In the genomic region with DNA sequence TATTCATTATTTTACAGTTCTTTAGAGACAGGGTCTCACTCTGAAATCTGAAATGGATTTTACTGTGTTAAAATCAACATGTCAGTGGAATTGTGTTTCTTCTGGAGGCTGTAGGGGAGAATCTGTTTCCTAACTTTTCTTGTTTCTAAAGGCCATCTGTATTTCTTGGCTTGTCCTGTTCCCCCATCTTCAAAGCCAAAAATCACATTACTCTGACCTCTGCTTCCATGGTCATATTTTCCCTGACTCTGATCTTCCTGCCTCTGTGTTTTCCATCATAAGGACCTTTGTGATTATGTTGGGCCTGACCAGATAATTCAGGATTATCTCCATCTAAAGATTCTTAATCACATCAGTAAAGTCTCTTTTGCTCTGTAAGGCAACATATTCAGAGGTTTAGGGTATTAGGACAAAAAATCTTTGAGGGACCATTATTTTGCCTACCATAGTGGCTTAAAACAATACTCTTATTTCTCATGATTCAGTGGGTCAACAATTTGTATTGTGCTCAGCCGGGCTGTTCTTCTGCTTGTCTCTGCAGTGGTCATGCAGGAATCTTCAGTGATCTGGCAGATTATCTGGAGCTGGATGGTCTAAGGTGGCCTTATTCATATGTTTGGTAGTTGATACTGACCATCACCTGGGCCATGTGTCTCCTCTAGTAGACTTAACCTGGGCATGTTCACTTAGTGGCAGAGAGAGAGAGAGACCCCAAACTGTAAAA, we compare ENCODE assay signal across 27 cellular contexts. TPM values are rescaled to one million over a fixed set of nuclear protein-coding genes. Genes with fewer than 3 reads are reported as not detected.
A peak's percentile ranks its signal among the peaks of the same experiment; 100 is the strongest.
DNase-seq lines count a peak whose midpoint lies in the region; ATAC-seq and TF ChIP-seq lines count a peak whose summit lies in the region.
"Had no signal": no experiment of that assay in that cellular context is flagged by ENCODE, and none has a peak within 500 bp of the region (broad histone marks: within the 10 kb centered on the region; RNA-seq: fewer than 3 reads in every experiment).

No MANE protein-coding gene starts in this region.

- H3K27me3 ChIP-seq in HCT116 (ENCODE audit: insufficient read depth, low read length) (no peaks in the 10 kb centered on the region), Panc1 (ENCODE audit: control insufficient read depth, insufficient read depth, low read length) (no peaks in the 10 kb centered on the region), endodermal cell (ENCODE audit: control insufficient read depth, insufficient read depth, low read length, poor library complexity, severe bottlenecking) (no peaks in the 10 kb centered on the region), upper lobe of left lung (no peaks in the 10 kb centered on the region)
- H3K27me3 ChIP-seq: BLaER1, colonic mucosa, upper lobe of right lung had no signal

- TF ChIP-seq POLR2A in HCT116 (IDR thresholded peaks at IDR 0.05; ENCODE audit: borderline replicate concordance, extremely low read depth, insufficient read depth, insufficient read length) (no peak), upper lobe of left lung (IDR thresholded peaks at IDR 0.05) (no peak)

- no peak overlapping the region for H3K4me3 Mint-ChIP-seq in endodermal cell
- H3K4me3 Mint-ChIP-seq in osteocyte (ENCODE audit: unreplicated experiment), result no peak overlapping the region
- H3K4me3 Mint-ChIP-seq: activated CD4-positive, alpha-beta T cell treated with anti-CD3 and anti-CD28 coated beads for 36 hours; activated CD8-positive, alpha-beta T cell treated with anti-CD3 and anti-CD28 coated beads for 36 hours; activated T-helper 17 cell treated with anti-CD3 and anti-CD28 coated beads, Interleukin-2, amount 50 U/mL, for 72 hours; naive thymus-derived CD4-positive, alpha-beta T cell; stimulated activated memory B cell treated with anti-CD40 and anti-IgM and Interleukin-4, amounts not matched to agents 10 μg/mL and 1 μg/mL and 100 μg/mL, for 72 hours had no signal

- WGBS in endodermal cell (ENCODE audit: insufficient coverage in 1 of 2, insufficient read length in 1 of 2), 2 experiments, result 97% methylated on average over 1 of the region's 1 CpG; no CpG with 5 or more reads in 1 of the 2 experiments
- 89 to 100% methylated on average over 1 of the region's 1 CpG for WGBS in upper lobe of left lung, 2 donors

- H3K27ac ChIP-seq in HCT116 (ENCODE audit: low read depth, low read length), result no peak overlapping the region
- peak overlapping the region; percentile 90 for H3K27ac ChIP-seq in Panc1 (ENCODE audit: low read length)
- no peak overlapping the region for H3K27ac ChIP-seq in endodermal cell (ENCODE audit: low read depth, low read length)
- no peak overlapping the region for H3K27ac ChIP-seq in upper lobe of left lung
- H3K27ac ChIP-seq: BLaER1, colonic mucosa, GM23248, KMS-11, upper lobe of right lung had no signal

- H3K4me1 Mint-ChIP-seq in endodermal cell (peaks cover 24% of the 10 kb centered on the region), osteocyte (ENCODE audit: unreplicated experiment) (peaks cover 85% of the 10 kb centered on the region)

- TF ChIP-seq EP300 in upper lobe of left lung (IDR thresholded peaks at IDR 0.05), result no peak

- ATAC-seq in HCT116, result no peak
- no peak for ATAC-seq in Panc1
- ATAC-seq in upper lobe of left lung (ENCODE audit: low FRiP score in 2 of 2), result no peak
- ATAC-seq: naive thymus-derived CD4-positive, alpha-beta T cell; SK-N-SH treated with all-trans-retinoic acid at 6 μM for 48 hours; stimulated activated memory B cell treated with anti-CD40 and anti-IgM and Interleukin-4, amounts not matched to agents 10 μg/mL and 1 μg/mL and 100 μg/mL, for 72 hours; upper lobe of right lung had no signal

- H3K9ac ChIP-seq in HCT116 (ENCODE audit: low read length) (peak overlapping the region; percentile 5; the same call in 1 of the 2 replicates), endodermal cell (ENCODE audit: extremely low read depth, low read length, poor library complexity, severe bottlenecking) (no peak overlapping the region)
- H3K9ac ChIP-seq: BLaER1, GM23248, KMS-11 had no signal

- DNase-seq in HCT116 (ENCODE audit: low read depth, low spot score), result no peak
- DNase-seq in Panc1 (ENCODE audit: low read depth, low spot score), result no peak
- no peak for DNase-seq in endodermal cell
- DNase-seq in osteocyte (ENCODE audit: extremely low spot score, unreplicated experiment), result no peak
- no peak for DNase-seq in KBM-7
- no peak for DNase-seq in upper lobe of left lung
- DNase-seq in activated gamma-delta T cell treated with Interleukin-2 at 50 U/mL for 16 hours, result no peak
- DNase-seq: activated naive CD4-positive, alpha-beta T cell treated with anti-CD3 and anti-CD28 coated beads, Interleukin-2, amount 50 U/mL, for 16 hours; colonic mucosa; effector memory CD4-positive, alpha-beta T cell; GM23248; naive thymus-derived CD4-positive, alpha-beta T cell; NCI-H1417; NCI-H2029; NCI-H524 treated with DMSO at 0.1 percent for 48 hours; nucleus accumbens; OCI-M1; substantia nigra; T-helper 9 cell; upper lobe of right lung had no signal

- H3K9me3 Mint-ChIP-seq in endodermal cell (peaks cover 10% of the 10 kb centered on the region), osteocyte (ENCODE audit: unreplicated experiment) (no peaks in the 10 kb centered on the region)
- H3K9me3 Mint-ChIP-seq: activated CD8-positive, alpha-beta T cell treated with anti-CD3 and anti-CD28 coated beads for 36 hours; activated T-helper 17 cell treated with anti-CD3 and anti-CD28 coated beads, Interleukin-2, amount 50 U/mL, for 72 hours; stimulated activated memory B cell treated with anti-CD40 and anti-IgM and Interleukin-4, amounts not matched to agents 10 μg/mL and 1 μg/mL and 100 μg/mL, for 72 hours had no signal

- POLR2A ChIA-PET in HCT116 (lab: Charles Lee) (no interaction called here), Panc1 (lab: Charles Lee) (no interaction called here)

- H3K36me3 Mint-ChIP-seq in endodermal cell (ENCODE audit: low read depth), result peaks cover 51% of the 10 kb centered on the region
- H3K36me3 Mint-ChIP-seq in osteocyte (ENCODE audit: unreplicated experiment), result peaks cover 7% of the 10 kb centered on the region
- H3K36me3 Mint-ChIP-seq: stimulated activated memory B cell treated with anti-CD40 and anti-IgM and Interleukin-4, amounts not matched to agents 10 μg/mL and 1 μg/mL and 100 μg/mL, for 72 hours had no signal

- no peak for TF ChIP-seq RAD21 in HCT116 (IDR thresholded peaks at IDR 0.05; ENCODE audit: low read depth)

- H3K9me2 ChIP-seq in HCT116 (ENCODE audit: insufficient read depth), result no peaks in the 10 kb centered on the region

- TF ChIP-seq CTCF in HCT116 (IDR thresholded peaks at IDR 0.05 in 2 of 3, conservative IDR thresholded peaks at IDR 0.05 in 1 of 3; ENCODE audit: borderline replicate concordance in 1 of 3, insufficient read depth in 1 of 3, low read depth in 2 of 3, low read length in 2 of 3), result no peak
- TF ChIP-seq CTCF in Panc1 (IDR thresholded peaks at IDR 0.05), result no peak
- no peak for TF ChIP-seq CTCF in endodermal cell (conservative IDR thresholded peaks at IDR 0.05)
- TF ChIP-seq CTCF in osteocyte (IDR thresholded peaks at IDR 0.05), result no peak
- TF ChIP-seq CTCF in upper lobe of left lung (IDR thresholded peaks at IDR 0.05), result no peak

- H3K36me3 ChIP-seq in HCT116 (ENCODE audit: control insufficient read depth in 1 of 2, insufficient read depth in 2 of 2, low read length in 2 of 2) (peaks cover 23 to 39% of the 10 kb centered on the region in 2 experiments), Panc1 (ENCODE audit: control insufficient read depth, insufficient read depth, low read length) (peaks cover 49% of the 10 kb centered on the region), endodermal cell (ENCODE audit: control insufficient read depth, insufficient read depth, low read length) (peaks cover 52% of the 10 kb centered on the region), upper lobe of left lung (no peaks in the 10 kb centered on the region)
- H3K36me3 ChIP-seq: colonic mucosa, upper lobe of right lung had no signal

- no peak overlapping the region for H3K4me2 ChIP-seq in HCT116 (ENCODE audit: low read length)
- H3K4me2 ChIP-seq: BLaER1, KMS-11 had no signal

- in situ Hi-C loops in Panc1 (cut with HindIII; ENCODE audit: low pct_unique_long_range_greater_than_20kb, low sequenced_read_pairs), result no loop called here
- in situ Hi-C loops in KBM-7 (cut with MboI; ENCODE audit: low pct_unique_long_range_greater_than_20kb, low sequenced_read_pairs), result no loop called here

- RAD21 ChIA-PET in HCT116 (lab: Charles Lee; ENCODE audit: low non-redundant PET in 1 of 2, low total read pairs in 2 of 2, uncharacterized antibody in 2 of 2, unreplicated experiment in 2 of 2), result no interaction called here

- H3K9me3 ChIP-seq in HCT116 (ENCODE audit: control insufficient read depth in 1 of 2, insufficient read depth in 1 of 2, low read depth in 1 of 2, low read length in 2 of 2), result no peaks in the 10 kb centered on the region
- H3K9me3 ChIP-seq in Panc1 (ENCODE audit: control insufficient read depth, insufficient read depth, low read depth, low read length), result peaks cover 22% of the 10 kb centered on the region; the same call in 1 of the 2 replicates
- H3K9me3 ChIP-seq in endodermal cell (ENCODE audit: control insufficient read depth, low read length), result peaks cover 10% of the 10 kb centered on the region
- H3K9me3 ChIP-seq in upper lobe of left lung, result no peaks in the 10 kb centered on the region
- H3K9me3 ChIP-seq: colonic mucosa, upper lobe of right lung had no signal

- peaks cover 16% of the 10 kb centered on the region; the same call in 1 of the 2 replicates for H4K20me1 ChIP-seq in HCT116 (ENCODE audit: insufficient read depth)

- peaks cover 100% of the 10 kb centered on the region for H3K79me2 ChIP-seq in HCT116 (ENCODE audit: insufficient read depth, low read length)

- no TSS peak for BruUV-seq in HCT116 (replicated peaks; lab: Mats Ljungman, UMichigan)
- no TSS peak for BruUV-seq in Panc1 (replicated peaks; lab: Mats Ljungman, UMichigan)

- H3K27me3 Mint-ChIP-seq in endodermal cell (ENCODE audit: insufficient read depth) (no peaks in the 10 kb centered on the region), osteocyte (ENCODE audit: unreplicated experiment) (no peaks in the 10 kb centered on the region)
- H3K27me3 Mint-ChIP-seq: activated T-helper 17 cell treated with anti-CD3 and anti-CD28 coated beads, Interleukin-2, amount 50 U/mL, for 72 hours had no signal

- H3K27ac Mint-ChIP-seq in endodermal cell (no peak overlapping the region), osteocyte (ENCODE audit: unreplicated experiment) (peak overlapping the region; percentile 92)
- H3K27ac Mint-ChIP-seq: activated CD4-positive, alpha-beta T cell treated with anti-CD3 and anti-CD28 coated beads for 36 hours; activated CD8-positive, alpha-beta T cell treated with anti-CD3 and anti-CD28 coated beads for 36 hours; activated T-helper 17 cell treated with anti-CD3 and anti-CD28 coated beads, Interleukin-2, amount 50 U/mL, for 72 hours; stimulated activated memory B cell treated with anti-CD40 and anti-IgM and Interleukin-4, amounts not matched to agents 10 μg/mL and 1 μg/mL and 100 μg/mL, for 72 hours had no signal

- no peak overlapping the region for H3K4me3 ChIP-seq in HCT116 (replicated peaks in 1 of 2; ENCODE audit: low read depth in 1 of 2, low read length in 2 of 2)
- no peak overlapping the region for H3K4me3 ChIP-seq in Panc1 (ENCODE audit: low read depth in 2 of 2, low read length in 2 of 2)
- peak overlapping the region; percentile 41 for H3K4me3 ChIP-seq in endodermal cell (ENCODE audit: low read length)
- no peak overlapping the region for H3K4me3 ChIP-seq in upper lobe of left lung
- H3K4me3 ChIP-seq: BLaER1, colonic mucosa, GM23248, upper lobe of right lung had no signal

- intact Hi-C loops in HCT116 (cut with micrococcal nuclease), result no loop called here
- intact Hi-C loops in Panc1 (cut with micrococcal nuclease; ENCODE audit: unreplicated experiment), result no loop called here

- CTCF ChIA-PET in HCT116 (lab: Charles Lee), result no interaction called here
- CTCF ChIA-PET in Panc1 (lab: Charles Lee), result no interaction called here

- H2AFZ ChIP-seq in HCT116 (ENCODE audit: low read depth, low read length, poor library complexity, severe bottlenecking), result no peak overlapping the region

- H3K4me1 ChIP-seq in HCT116 (ENCODE audit: control insufficient read depth in 1 of 2, insufficient read depth in 2 of 2, low read length in 2 of 2) (peaks cover 32 to 57% of the 10 kb centered on the region in 2 experiments), Panc1 (ENCODE audit: control insufficient read depth, insufficient read depth, low read length) (peaks cover 43% of the 10 kb centered on the region), endodermal cell (ENCODE audit: control insufficient read depth, insufficient read depth, low read length) (peaks cover 5% of the 10 kb centered on the region), upper lobe of left lung (peaks cover 4 to 13% (median 6%) of the 10 kb centered on the region in 4 donors)
- H3K4me1 ChIP-seq: colonic mucosa had no signal

RNA-seq across cellular contexts. Expression of gene ANLN, which starts 5.7 kb away (rescaled TPM):
- total RNA-seq in HCT116 (2021; ENCODE audit: unreplicated experiment) (130 TPM), Panc1 (2021; ENCODE audit: unreplicated experiment) (238 TPM), endodermal cell (100 to 1,000 TPM in 1 of 2 donors, 10 to 100 TPM in 1; 78.6 to 138 TPM), osteocyte (33.5 and 37.6 TPM in 2 replicates), upper lobe of left lung (1 to 10 TPM; 2.5 to 5.8 (median 5.1) TPM)
- 64.6 and 79.9 TPM in 2 replicates for polyA plus RNA-seq in HCT116 (2012)
- 51.0 TPM for polyA plus RNA-seq in Panc1 (2012; ENCODE audit: insufficient read length)
- 70.6 TPM for polyA plus RNA-seq in endodermal cell (2013, experiment 1 of 2)
- polyA plus RNA-seq in endodermal cell (2013, experiment 2 of 2), result 77.8 TPM
